In genomic region chr1:55456961-55457360, GRCh38 we compare ENCODE assay signal across 23 cellular contexts.
A peak's percentile ranks its signal among the peaks of the same experiment; 100 is the strongest.
DNase-seq lines count a peak whose midpoint lies in the region; ATAC-seq, FAIRE-seq and TF ChIP-seq lines count a peak whose summit lies in the region.
"Had no signal": no experiment of that assay in that cellular context is flagged by ENCODE, and none has a peak within 500 bp of the region (broad histone marks: within the 10 kb centered on the region; RNA-seq: fewer than 3 reads in every experiment).

No MANE protein-coding gene starts in this region.

- intact Hi-C loops in endothelial cell of umbilical vein (cut with micrococcal nuclease) = no loop called here

- H4K20me1 ChIP-seq in endothelial cell of umbilical vein (replicated peaks; ENCODE audit: control insufficient read depth, extremely low read depth, insufficient read depth, low read length) = no peaks in the 10 kb centered on the region
- no peaks in the 10 kb centered on the region for H4K20me1 ChIP-seq in osteoblast (ENCODE audit: insufficient read depth, low read length)
- H4K20me1 ChIP-seq: BLaER1 had no signal

- peak; percentile 79 for DNase-seq in endothelial cell of umbilical vein (ENCODE audit: low read depth, low spot score)
- DNase-seq in osteoblast (ENCODE audit: insufficient read length, low spot score, missing footprints) = peak; percentile 41
- no peak for DNase-seq in NCI-H1417 treated with DMSO at 0.1 percent for 48 hours (lab: John Stamatoyannopoulos, UW)
- DNase-seq: 8988T; ACHN; BE2C; C1 segment of cervical spinal cord; CD4-positive, alpha-beta memory T cell; CD4-positive, CD25-positive, alpha-beta regulatory T cell; CD8-positive, alpha-beta memory T cell; COR-L47; DMS 273 treated with DMSO at 0.1 percent for 48 hours; DMS79 treated with DMSO at 0.1 percent for 48 hours; EL; GDM1 had no signal

- H3K4me1 ChIP-seq in HEK293 (ENCODE audit: control insufficient read depth, insufficient read depth, low read length) = no peaks in the 10 kb centered on the region
- H3K4me1 ChIP-seq in endothelial cell of umbilical vein (ENCODE audit: control insufficient read depth, extremely low read depth, insufficient read depth, low read length) = peaks cover 9% of the 10 kb centered on the region
- no peaks in the 10 kb centered on the region for H3K4me1 ChIP-seq in osteoblast (ENCODE audit: insufficient read depth, low read length)
- H3K4me1 ChIP-seq: BE2C, BLaER1 had no signal

- no peaks in the 10 kb centered on the region for H3K27me3 ChIP-seq in endothelial cell of umbilical vein (ENCODE audit: control insufficient read depth in 2 of 2, insufficient read depth in 2 of 2, low read length in 2 of 2)
- H3K27me3 ChIP-seq in osteoblast (ENCODE audit: insufficient read depth, low read length) = no peaks in the 10 kb centered on the region
- H3K27me3 ChIP-seq: BE2C, BLaER1 had no signal

- CTCF ChIA-PET in HEK293 (lab: Yijun Ruan, JAX) (no interaction called here), endothelial cell of umbilical vein (lab: Charles Lee) (interaction anchor here (1.0 to 1.3 kb wide), 5 partner anchors 18 to 81 kb away, joined by 3 to 4 read pairs (median 3); no protein-coding TSS in a partner anchor)

- no peaks in the 10 kb centered on the region for H3K9me1 ChIP-seq in endothelial cell of umbilical vein (replicated peaks; ENCODE audit: control insufficient read depth, extremely low read depth, insufficient read depth, low read length)

- no peak for TF ChIP-seq POLR2A in endothelial cell of umbilical vein (IDR thresholded peaks at IDR 0.05; ENCODE audit: low read depth, low read length)

- H3K9me3 ChIP-seq in HEK293 (ENCODE audit: control insufficient read depth, insufficient read depth, low read depth, low read length) (no peaks in the 10 kb centered on the region), endothelial cell of umbilical vein (replicated peaks; ENCODE audit: control insufficient read depth, insufficient read depth, low read length) (no peaks in the 10 kb centered on the region), osteoblast (ENCODE audit: low read depth, low read length) (no peaks in the 10 kb centered on the region)
- H3K9me3 ChIP-seq: BE2C had no signal

- H3K27ac ChIP-seq in HEK293 (ENCODE audit: extremely low read depth, low read depth, low read length) = no peak overlapping the region
- peak overlapping the region; percentile 41 for H3K27ac ChIP-seq in endothelial cell of umbilical vein (ENCODE audit: insufficient read depth, low read depth, low read length)
- H3K27ac ChIP-seq in osteoblast (ENCODE audit: low read depth, low read length) = no peak overlapping the region
- H3K27ac ChIP-seq: BLaER1 had no signal

- no peak for TF ChIP-seq CTCF in HEK293 (tag by site-specific recombination; IDR thresholded peaks at IDR 0.05)
- no peak for TF ChIP-seq CTCF in endothelial cell of umbilical vein (IDR thresholded peaks at IDR 0.05; ENCODE audit: extremely low read depth in 1 of 2, insufficient read depth in 1 of 2, low read depth in 1 of 2, low read length in 2 of 2)
- no peak for TF ChIP-seq CTCF in osteoblast (IDR thresholded peaks at IDR 0.05; ENCODE audit: extremely low read depth, low read depth, low read length)

- FAIRE-seq in endothelial cell of umbilical vein (lab: Jason Lieb, UNC) = no peak
- FAIRE-seq: A204.1, GM12878, GM12892, GM18507 had no signal

- H3K4me2 ChIP-seq in endothelial cell of umbilical vein (ENCODE audit: insufficient read depth, low read length) (peak overlapping the region; percentile 24), osteoblast (ENCODE audit: insufficient read depth, low read length) (no peak overlapping the region)
- H3K4me2 ChIP-seq: BLaER1 had no signal

- no peak overlapping the region for H3K9ac ChIP-seq in endothelial cell of umbilical vein (replicated peaks; ENCODE audit: extremely low read depth, insufficient read depth, low read length)
- H3K9ac ChIP-seq: BLaER1 had no signal

- POLR2A ChIA-PET in HEK293 (lab: Yijun Ruan, JAX) = no interaction called here
- POLR2A ChIA-PET in endothelial cell of umbilical vein (lab: Charles Lee) = no interaction called here

- dilution Hi-C loops in endothelial cell of umbilical vein (cut with MboI; ENCODE audit: extremely low pct_ligation_motif_present, low sequenced_read_pairs) = no loop called here

- peak overlapping the region; percentile 44 for H2AFZ ChIP-seq in endothelial cell of umbilical vein (ENCODE audit: low read depth, low read length)
- H2AFZ ChIP-seq in osteoblast (ENCODE audit: low read length) = no peak overlapping the region

- ATAC-seq in GM21360 (IDR thresholded peaks at IDR 0.05; ENCODE audit: unreplicated experiment) = no peak
- no peak for ATAC-seq in HG02763 (IDR thresholded peaks at IDR 0.05; ENCODE audit: unreplicated experiment)
- ATAC-seq: GM12878 had no signal

- H3K4me3 ChIP-seq in HEK293 (ENCODE audit: low read depth, low read length) = no peak overlapping the region
- H3K4me3 ChIP-seq in endothelial cell of umbilical vein (replicated peaks in 1 of 3; ENCODE audit: insufficient read depth in 1 of 3, low read depth in 1 of 3, low read length in 3 of 3) = no peak overlapping the region
- no peak overlapping the region for H3K4me3 ChIP-seq in osteoblast (ENCODE audit: insufficient read depth, low read length)
- H3K4me3 ChIP-seq: BLaER1, GM12878 had no signal

- H3K36me3 ChIP-seq in HEK293 (ENCODE audit: control insufficient read depth in 2 of 2, insufficient read depth in 1 of 2, low read length in 2 of 2) (no peaks in the 10 kb centered on the region), endothelial cell of umbilical vein (ENCODE audit: control insufficient read depth in 2 of 2, extremely low read depth in 1 of 2, insufficient read depth in 2 of 2, low read length in 2 of 2) (no peaks in the 10 kb centered on the region), osteoblast (ENCODE audit: insufficient read depth, low read length) (no peaks in the 10 kb centered on the region)
- H3K36me3 ChIP-seq: BE2C, BLaER1 had no signal

- no TSS peak for BruUV-seq in endothelial cell of umbilical vein (replicated peaks; lab: Mats Ljungman, UMichigan)

- H3K79me2 ChIP-seq in endothelial cell of umbilical vein (ENCODE audit: control insufficient read depth, insufficient read depth, low read length) (no peaks in the 10 kb centered on the region), osteoblast (ENCODE audit: insufficient read depth, low read length) (no peaks in the 10 kb centered on the region)

TF ChIP-seq in HEK293, 187 proteins besides CTCF, POLR2A, EP300 and RAD21:
- TF ChIP-seq ZNF677 (tag by site-specific recombination; IDR thresholded peaks at IDR 0.05) (peak; percentile 68; the same call in 1 of the 2 replicates), ZFP41 (tag by site-specific recombination; IDR thresholded peaks at IDR 0.05; ENCODE audit: borderline replicate concordance) (no peak)

TF ChIP-seq in endothelial cell of umbilical vein, 7 proteins besides CTCF, POLR2A, EP300 and RAD21:
- TF ChIP-seq EZH2 (IDR thresholded peaks at IDR 0.05; ENCODE audit: borderline replicate concordance, low read depth, low read length, severe bottlenecking) (no peak), JUN (IDR thresholded peaks at IDR 0.05; ENCODE audit: borderline replicate concordance, insufficient read depth, insufficient read length, low read depth) (peak; percentile 7)
